31 cellular contexts compared by ENCODE assay signal in genomic region chr7:148161771-148162170, GRCh38.
"Had no signal": no experiment of that assay in that cellular context is flagged by ENCODE, and none has a peak within 500 bp of the region (broad histone marks: within the 10 kb centered on the region; RNA-seq: fewer than 3 reads in every experiment).

No MANE protein-coding gene starts in this region.

- H3K4me2 ChIP-seq: neural progenitor cell had no signal

- H2AFZ ChIP-seq: neural progenitor cell, parathyroid adenoma had no signal

- H3K27me3 Mint-ChIP-seq: progenitor cell of endocrine pancreas; stimulated activated naive CD8-positive, alpha-beta T cell treated with anti-CD3 and anti-CD28 coated beads, Interleukin-15, amount 100 ng/mL, for 72 hours had no signal

- H3K36me3 ChIP-seq: neural progenitor cell, ovary, right lobe of liver, sigmoid colon, spleen, suprapubic skin, tibial nerve, upper lobe of left lung, vagina had no signal

- DNase-seq: naive thymus-derived CD8-positive, alpha-beta T cell; nephron progenitor cell; occipital lobe; ovary; posterior cingulate gyrus; psoas muscle; right cardiac atrium; right lobe of liver; sigmoid colon; small intestine; spleen; stimulated activated CD4-positive, alpha-beta T cell treated with anti-CD3 and anti-CD28 coated beads, Interleukin-12 subunit alpha, Interleukin-12 subunit beta, amount 100 ng/mL, for 4 hours; stimulated activated CD4-positive, alpha-beta T cell treated with anti-CD3 and anti-CD28 coated beads, Interleukin-1b, Interleukin-23, amount 100 ng/mL, for 48 hours; stimulated activated CD4-positive, alpha-beta T cell treated with anti-CD3 and anti-CD28 coated beads, Interleukin-4, amount 100 ng/mL, for 1 hour; stimulated activated CD4-positive, alpha-beta T cell treated with anti-CD3 and anti-CD28 coated beads, Interleukin-4, amount 100 ng/mL, for 4 hours; stimulated activated CD8-positive, alpha-beta memory T cell treated with anti-CD3 and anti-CD28 coated beads, Interleukin-4, amount 100 ng/mL, for 48 hours; stimulated activated naive CD4-positive, alpha-beta T cell; stimulated activated naive CD8-positive, alpha-beta T cell treated with anti-CD3 and anti-CD28 coated beads, Interleukin-15, amount 100 ng/mL, for 72 hours; stimulated activated naive CD8-positive, alpha-beta T cell treated with anti-CD3 and anti-CD28 coated beads, Interleukin-15, Interleukin-2, amounts not matched to agents 100 U/mL and 50 U/mL, for 24 hours; substantia nigra; testis; trophoblast cell; upper lobe of left lung had no signal

- H3K79me2 ChIP-seq: parathyroid adenoma had no signal

- H3K9me3 ChIP-seq: ovary, psoas muscle, right lobe of liver, sigmoid colon, spleen, suprapubic skin, testis, tibial nerve, upper lobe of left lung, vagina had no signal

- H3K4me3 Mint-ChIP-seq: naive thymus-derived CD8-positive, alpha-beta T cell; natural killer cell treated with Interleukin-12 subunit alpha and Interleukin-12 subunit beta and Interleukin-15 and Interleukin-18, amount 100 ng/mL, for 72 hours; nephron progenitor cell; neural progenitor cell; stimulated activated memory B cell treated with anti-CD40 and anti-IgM and Interleukin-4, amounts not matched to agents 10 μg/mL and 1 μg/mL and 100 μg/mL, for 72 hours; stimulated activated naive CD8-positive, alpha-beta T cell treated with anti-CD3 and anti-CD28 coated beads, Interleukin-15, amount 100 ng/mL, for 72 hours had no signal

- H3K9ac ChIP-seq: neural progenitor cell, parathyroid adenoma had no signal

- H3K4me1 Mint-ChIP-seq: naive thymus-derived CD8-positive, alpha-beta T cell; nephron progenitor cell; stimulated activated memory B cell treated with anti-CD40 and anti-IgM and Interleukin-4, amounts not matched to agents 10 μg/mL and 1 μg/mL and 100 μg/mL, for 72 hours; stimulated activated naive CD8-positive, alpha-beta T cell treated with anti-CD3 and anti-CD28 coated beads, Interleukin-15, amount 100 ng/mL, for 72 hours had no signal

- ATAC-seq: naive thymus-derived CD8-positive, alpha-beta T cell; natural killer cell treated with Interleukin-12 subunit alpha and Interleukin-12 subunit beta and Interleukin-15 and Interleukin-18, amount 100 ng/mL, for 72 hours; psoas muscle; right cardiac atrium; right lobe of liver; stimulated activated memory B cell treated with anti-CD40 and anti-IgM and Interleukin-4, amounts not matched to agents 10 μg/mL and 1 μg/mL and 100 μg/mL, for 72 hours; stimulated activated naive CD8-positive, alpha-beta T cell treated with anti-CD3 and anti-CD28 coated beads, Interleukin-15, amount 100 ng/mL, for 72 hours; stimulated activated naive CD8-positive, alpha-beta T cell treated with anti-CD3 and anti-CD28 coated beads, Interleukin-15, Interleukin-2, amounts not matched to agents 100 U/mL and 50 U/mL, for 24 hours had no signal

- H3K4me1 ChIP-seq: neural progenitor cell, parathyroid adenoma, psoas muscle, right lobe of liver, sigmoid colon, spleen, suprapubic skin, testis, tibial nerve, upper lobe of left lung, vagina had no signal

- H3K27ac ChIP-seq: neural progenitor cell, ovary, parathyroid adenoma, psoas muscle, right lobe of liver, sigmoid colon, spleen, suprapubic skin, testis, tibial nerve, upper lobe of left lung, vagina had no signal

- H3K9me3 Mint-ChIP-seq: nephron progenitor cell; stimulated activated memory B cell treated with anti-CD40 and anti-IgM and Interleukin-4, amounts not matched to agents 10 μg/mL and 1 μg/mL and 100 μg/mL, for 72 hours; stimulated activated naive CD8-positive, alpha-beta T cell treated with anti-CD3 and anti-CD28 coated beads, Interleukin-15, amount 100 ng/mL, for 72 hours had no signal

- H3K4me3 ChIP-seq: neural progenitor cell, ovary, psoas muscle, right lobe of liver, sigmoid colon, spleen, suprapubic skin, testis, tibial nerve, upper lobe of left lung, vagina had no signal

- H3K36me3 Mint-ChIP-seq: naive thymus-derived CD8-positive, alpha-beta T cell; natural killer cell treated with Interleukin-12 subunit alpha and Interleukin-12 subunit beta and Interleukin-15 and Interleukin-18, amount 100 ng/mL, for 72 hours; neural progenitor cell; stimulated activated memory B cell treated with anti-CD40 and anti-IgM and Interleukin-4, amounts not matched to agents 10 μg/mL and 1 μg/mL and 100 μg/mL, for 72 hours had no signal

- H3K27ac Mint-ChIP-seq: naive thymus-derived CD8-positive, alpha-beta T cell; natural killer cell treated with Interleukin-12 subunit alpha and Interleukin-12 subunit beta and Interleukin-15 and Interleukin-18, amount 100 ng/mL, for 72 hours; nephron progenitor cell; neural progenitor cell; progenitor cell of endocrine pancreas; stimulated activated memory B cell treated with anti-CD40 and anti-IgM and Interleukin-4, amounts not matched to agents 10 μg/mL and 1 μg/mL and 100 μg/mL, for 72 hours; stimulated activated naive CD8-positive, alpha-beta T cell treated with anti-CD3 and anti-CD28 coated beads, Interleukin-15, amount 100 ng/mL, for 72 hours had no signal

- H3K27me3 ChIP-seq: neural progenitor cell, ovary, right lobe of liver, sigmoid colon, spleen, testis, tibial nerve, upper lobe of left lung, vagina had no signal
